In the genomic region with DNA sequence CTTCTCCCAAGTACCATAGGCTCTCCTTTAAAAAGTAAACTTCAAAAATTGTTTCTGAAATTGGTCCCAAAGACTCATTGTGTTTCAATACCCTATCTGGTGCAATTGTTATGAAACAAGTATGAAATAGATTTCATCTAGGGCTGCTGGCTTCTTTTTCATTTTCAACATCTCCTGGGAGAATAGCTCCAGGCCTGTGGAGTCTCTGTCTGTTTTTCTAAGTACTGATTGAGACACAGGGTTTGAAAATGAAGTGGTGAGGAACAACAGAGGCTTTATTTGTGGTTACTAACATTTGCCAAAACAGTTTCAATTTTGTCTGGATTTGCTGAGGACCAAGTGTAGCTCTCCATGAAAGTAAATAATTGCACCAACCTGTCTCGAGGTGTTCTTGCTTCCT, we compare ENCODE assay signal across 19 cellular contexts.
DNase-seq lines count a peak whose midpoint lies in the region; ATAC-seq lines count a peak whose summit lies in the region.
"Had no signal": no experiment of that assay in that cellular context is flagged by ENCODE, and none has a peak within 500 bp of the region (broad histone marks: within the 10 kb centered on the region; RNA-seq: fewer than 3 reads in every experiment).

No MANE protein-coding gene starts in this region.

- intact Hi-C loops in Right ventricle myocardium inferior (cut with DNase I): no loop called here
- intact Hi-C loops in left ventricle myocardium superior (cut with micrococcal nuclease): no loop called here
- intact Hi-C loops in sciatic nerve (cut with DNase I): no loop called here

- ATAC-seq in Right ventricle myocardium inferior (peak; percentile 80), left ventricle myocardium superior (no peak), sciatic nerve (peak; percentile 73)
- ATAC-seq: A549 had no signal

- DNase-seq in Right ventricle myocardium inferior (ENCODE audit: missing footprints) (no peak), left ventricle myocardium superior (no peak), DMS79 (lab: John Stamatoyannopoulos, UW) (peak; percentile 52), MV-4-11 (lab: John Stamatoyannopoulos, UW) (peak; percentile 41), sciatic nerve (ENCODE audit: low spot score) (no peak), NCI-H2107 treated with DMSO at 0.1 percent for 48 hours (lab: John Stamatoyannopoulos, UW; ENCODE audit: unreplicated experiment) (no peak), NCI-H1694 (lab: John Stamatoyannopoulos, UW) (no peak)
- DNase-seq: 8988T; ACHN; AML-193; BE2C; CD4-positive, alpha-beta T cell; CD8-positive, alpha-beta memory T cell; DMS 273 treated with DMSO at 0.1 percent for 48 hours; DND-41; GM23248; H7; HCEC 1CT had no signal

Comparison
In these comparisons a context has a peak if more than half of its experiments do, and no peak if none do; other contexts are left out.
1. DNase-seq: peak in DMS79 (single experiment) and MV-4-11 (single experiment); none in Right ventricle myocardium inferior (single experiment), left ventricle myocardium superior (single experiment), sciatic nerve (single experiment), NCI-H2107 treated with DMSO at 0.1 percent for 48 hours (single experiment) and NCI-H1694 (single experiment).